In the genomic region with DNA sequence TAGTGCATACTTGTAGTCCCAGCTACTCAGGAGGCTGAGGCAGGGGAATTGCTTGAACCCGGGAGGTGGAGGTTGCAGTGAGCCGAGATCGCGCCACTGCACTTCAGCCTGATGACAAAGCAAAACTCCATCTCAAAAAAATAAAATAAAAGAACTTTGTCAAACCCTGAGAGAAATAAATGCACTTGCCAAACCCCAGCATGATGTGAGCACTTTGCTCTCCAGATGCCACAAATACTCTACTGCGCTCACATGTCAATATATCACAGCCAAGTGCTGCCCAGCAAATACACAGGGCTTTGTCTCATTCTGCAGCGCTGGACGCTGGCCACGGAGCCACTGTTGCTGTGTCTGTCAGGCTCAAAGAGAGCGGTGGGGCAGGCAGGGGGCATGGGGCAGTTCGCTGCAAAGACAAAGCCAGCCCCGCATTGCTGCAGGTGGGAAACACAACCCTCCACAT, we compare ENCODE assay signal across 9 cellular contexts. TPM values are rescaled to one million over a fixed set of nuclear protein-coding genes. Genes with fewer than 3 reads are reported as not detected.
A peak's percentile ranks its signal among the peaks of the same experiment; 100 is the strongest.
DNase-seq lines count a peak whose midpoint lies in the region; ATAC-seq and TF ChIP-seq lines count a peak whose summit lies in the region.
"Had no signal": no experiment of that assay in that cellular context is flagged by ENCODE, and none has a peak within 500 bp of the region (broad histone marks: within the 10 kb centered on the region; RNA-seq: fewer than 3 reads in every experiment).

No MANE protein-coding gene starts in this region.

- DNase-seq in DMS79 (lab: John Stamatoyannopoulos, UW) (peak; percentile 2), right atrium auricular region (ENCODE audit: low spot score) (no peak), retinal pigment epithelial cell (ENCODE audit: low read depth) (peak; percentile 68), NOMO-1 treated with dmso at 0.1 percent for 144 hours (lab: John Stamatoyannopoulos, UW; ENCODE audit: unreplicated experiment) (no peak), left colon (no peak)
- DNase-seq: naive B cell had no signal

- no peaks in the 10 kb centered on the region for H3K27me3 ChIP-seq in right atrium auricular region

- ATAC-seq in HG03442 (IDR thresholded peaks at IDR 0.05; ENCODE audit: unreplicated experiment), result no peak
- no peak for ATAC-seq in left colon
- ATAC-seq in HG03095 (IDR thresholded peaks at IDR 0.05; ENCODE audit: unreplicated experiment), result no peak

- H3K36me3 ChIP-seq in right atrium auricular region, result no peaks in the 10 kb centered on the region

- peak overlapping the region; percentile 32 for H3K27ac ChIP-seq in angular gyrus (ENCODE audit: low read depth, low read length)
- H3K27ac ChIP-seq in right atrium auricular region, result peak overlapping the region; percentile 60 to 67

- intact Hi-C loops in left colon (cut with DNase I, micrococcal nuclease), result no loop called here

- no peak for TF ChIP-seq CTCF in right atrium auricular region (IDR thresholded peaks at IDR 0.05)
- no peak for TF ChIP-seq CTCF in retinal pigment epithelial cell (conservative IDR thresholded peaks at IDR 0.05; ENCODE audit: low read depth, low read length)

- no peak overlapping the region for H3K4me3 ChIP-seq in right atrium auricular region
- no peak overlapping the region for H3K4me3 ChIP-seq in retinal pigment epithelial cell (ENCODE audit: low read length)

- H3K4me1 ChIP-seq in right atrium auricular region, result peaks cover 0 to 75% of the 10 kb centered on the region in 2 donors

- no peaks in the 10 kb centered on the region for H3K9me3 ChIP-seq in right atrium auricular region

RNA-seq across cellular contexts. Expression of a gene that starts 45.1 kb away (rescaled TPM):
- total RNA-seq in right atrium auricular region (100 to 1,000 TPM; 270 to 441 TPM), left colon (100 to 1,000 TPM; 629 to 631 TPM)

Comparison
In these comparisons a context has a peak if more than half of its experiments do, and no peak if none do; other contexts are left out.
1. DNase-seq: peak in DMS79 (single experiment) and retinal pigment epithelial cell (single experiment); none in right atrium auricular region (single experiment), NOMO-1 treated with dmso at 0.1 percent for 144 hours (single experiment) and left colon (0 of 2).